In genomic region chr10:36540611-36541010, GRCh38 we compare ENCODE assay signal across 27 cellular contexts.
"Had no signal": no experiment of that assay in that cellular context is flagged by ENCODE, and none has a peak within 500 bp of the region (broad histone marks: within the 10 kb centered on the region; RNA-seq: fewer than 3 reads in every experiment).

No MANE protein-coding gene starts in this region.

- H3K27me3 ChIP-seq: stomach, suprapubic skin, thyroid gland, tibial artery, tibial nerve, transverse colon, upper lobe of left lung, upper lobe of right lung, uterus, vagina had no signal

- H3K4me1 ChIP-seq: suprapubic skin, thyroid gland, tibial artery, tibial nerve, transverse colon, upper lobe of left lung, uterus, vagina had no signal

- DNase-seq: stimulated activated CD4-positive, alpha-beta T cell treated with anti-CD3 and anti-CD28 coated beads, Interleukin-2, amount 100 ng/mL, for 48 hours; stimulated activated CD4-positive, alpha-beta T cell treated with anti-CD3 and anti-CD28 coated beads, Interleukin-4, amount 100 ng/mL, for 1 hour; stimulated activated CD4-positive, alpha-beta T cell treated with anti-CD3 and anti-CD28 coated beads, Interleukin-4, amount 100 ng/mL, for 24 hours; stimulated activated CD4-positive, alpha-beta T cell treated with anti-CD3 and anti-CD28 coated beads, Interleukin-4, amount 100 ng/mL, for 4 hours; stimulated activated CD8-positive, alpha-beta memory T cell treated with anti-CD3 and anti-CD28 coated beads, Interleukin-4, amount 100 ng/mL, for 48 hours; stimulated activated naive B cell treated with anti-CD40 and anti-IgM and Interleukin-4, amounts not matched to agents 10 μg/mL and 1 μg/mL and 100 μg/mL, for 72 hours; stimulated activated naive CD4-positive, alpha-beta T cell; stimulated activated naive CD4-positive, alpha-beta T cell treated with Interleukin-2 at 50 U/mL for 16 hours; stimulated activated naive CD8-positive, alpha-beta T cell treated with anti-CD3 and anti-CD28 coated beads, Interleukin-15, amount 100 ng/mL, for 72 hours; stimulated activated naive CD8-positive, alpha-beta T cell treated with anti-CD3 and anti-CD28 coated beads, Interleukin-15, Interleukin-2, amounts not matched to agents 100 U/mL and 50 U/mL, for 24 hours; stomach; substantia nigra; thyroid gland; tibial artery; transverse colon; trophoblast cell; upper lobe of left lung; upper lobe of right lung; uterus had no signal

- H3K36me3 ChIP-seq: stomach, suprapubic skin, thoracic aorta, thyroid gland, tibial artery, tibial nerve, transverse colon, upper lobe of left lung, upper lobe of right lung, uterus, vagina had no signal

- H3K27me3 Mint-ChIP-seq: stimulated activated naive B cell treated with anti-CD40 and anti-IgM and Interleukin-4, amounts not matched to agents 10 μg/mL and 1 μg/mL and 100 μg/mL, for 72 hours; stimulated activated naive CD8-positive, alpha-beta T cell treated with anti-CD3 and anti-CD28 coated beads, Interleukin-15, amount 100 ng/mL, for 72 hours; stimulated activated naive CD8-positive, alpha-beta T cell treated with anti-CD3 and anti-CD28 coated beads, Interleukin-15, Interleukin-2, amounts not matched to agents 100 ng/mL and 50 ng/mL, for 24 hours; type B pancreatic cell had no signal

- H3K9me3 ChIP-seq: stomach, suprapubic skin, thoracic aorta, thyroid gland, tibial artery, tibial nerve, transverse colon, upper lobe of left lung, upper lobe of right lung, uterus, vagina had no signal

- H3K4me3 Mint-ChIP-seq: stimulated activated effector memory CD8-positive, alpha-beta T cell treated with anti-CD3 and anti-CD28 coated beads, Interleukin-12 subunit alpha, Interleukin-12 subunit beta, amount 100 ng/mL, for 72 hours; stimulated activated memory B cell treated with anti-CD40 and anti-IgM and Interleukin-4, amounts not matched to agents 10 μg/mL and 1 μg/mL and 100 μg/mL, for 72 hours; stimulated activated naive B cell treated with anti-CD40 and anti-IgM and Interleukin-4, amounts not matched to agents 10 μg/mL and 1 μg/mL and 100 μg/mL, for 72 hours; stimulated activated naive CD8-positive, alpha-beta T cell treated with anti-CD3 and anti-CD28 coated beads, Interleukin-15, amount 100 ng/mL, for 72 hours; stimulated activated naive CD8-positive, alpha-beta T cell treated with anti-CD3 and anti-CD28 coated beads, Interleukin-15, Interleukin-2, amounts not matched to agents 100 ng/mL and 50 ng/mL, for 24 hours; type B pancreatic cell had no signal

- H3K4me1 Mint-ChIP-seq: stimulated activated effector memory CD8-positive, alpha-beta T cell treated with anti-CD3 and anti-CD28 coated beads, Interleukin-12 subunit alpha, Interleukin-12 subunit beta, amount 100 ng/mL, for 72 hours; stimulated activated naive CD8-positive, alpha-beta T cell treated with anti-CD3 and anti-CD28 coated beads, Interleukin-15, amount 100 ng/mL, for 72 hours had no signal

- ATAC-seq: stimulated activated effector memory CD8-positive, alpha-beta T cell treated with anti-CD3 and anti-CD28 coated beads, Interleukin-12 subunit alpha, Interleukin-12 subunit beta, amount 100 ng/mL, for 72 hours; stimulated activated memory B cell treated with anti-CD40 and anti-IgM and Interleukin-4, amounts not matched to agents 10 μg/mL and 1 μg/mL and 100 μg/mL, for 72 hours; stimulated activated naive B cell treated with anti-CD40 and anti-IgM and Interleukin-4, amounts not matched to agents 10 μg/mL and 1 μg/mL and 100 μg/mL, for 72 hours; stimulated activated naive CD8-positive, alpha-beta T cell treated with anti-CD3 and anti-CD28 coated beads, Interleukin-15, amount 100 ng/mL, for 72 hours; stimulated activated naive CD8-positive, alpha-beta T cell treated with anti-CD3 and anti-CD28 coated beads, Interleukin-15, Interleukin-2, amounts not matched to agents 100 U/mL and 50 U/mL, for 24 hours; upper lobe of right lung had no signal

- H3K27ac Mint-ChIP-seq: stimulated activated effector memory CD8-positive, alpha-beta T cell treated with anti-CD3 and anti-CD28 coated beads, Interleukin-12 subunit alpha, Interleukin-12 subunit beta, amount 100 ng/mL, for 72 hours; stimulated activated memory B cell treated with anti-CD40 and anti-IgM and Interleukin-4, amounts not matched to agents 10 μg/mL and 1 μg/mL and 100 μg/mL, for 72 hours; stimulated activated naive B cell treated with anti-CD40 and anti-IgM and Interleukin-4, amounts not matched to agents 10 μg/mL and 1 μg/mL and 100 μg/mL, for 72 hours; stimulated activated naive CD8-positive, alpha-beta T cell treated with anti-CD3 and anti-CD28 coated beads, Interleukin-15, amount 100 ng/mL, for 72 hours; stimulated activated naive CD8-positive, alpha-beta T cell treated with anti-CD3 and anti-CD28 coated beads, Interleukin-15, Interleukin-2, amounts not matched to agents 100 ng/mL and 50 ng/mL, for 24 hours; type B pancreatic cell had no signal

- H3K4me3 ChIP-seq: stomach, suprapubic skin, thoracic aorta, thyroid gland, tibial artery, tibial nerve, transverse colon, upper lobe of left lung, upper lobe of right lung, uterus, vagina had no signal

- H3K27ac ChIP-seq: stomach, suprapubic skin, thoracic aorta, thyroid gland, tibial artery, tibial nerve, transverse colon, upper lobe of left lung, upper lobe of right lung, uterus, vagina had no signal

- H3K36me3 Mint-ChIP-seq: stimulated activated effector memory CD8-positive, alpha-beta T cell treated with anti-CD3 and anti-CD28 coated beads, Interleukin-12 subunit alpha, Interleukin-12 subunit beta, amount 100 ng/mL, for 72 hours; stimulated activated memory B cell treated with anti-CD40 and anti-IgM and Interleukin-4, amounts not matched to agents 10 μg/mL and 1 μg/mL and 100 μg/mL, for 72 hours; stimulated activated naive B cell treated with anti-CD40 and anti-IgM and Interleukin-4, amounts not matched to agents 10 μg/mL and 1 μg/mL and 100 μg/mL, for 72 hours; type B pancreatic cell had no signal

- H3K9me3 Mint-ChIP-seq: stimulated activated naive CD8-positive, alpha-beta T cell treated with anti-CD3 and anti-CD28 coated beads, Interleukin-15, Interleukin-2, amounts not matched to agents 100 ng/mL and 50 ng/mL, for 24 hours; type B pancreatic cell had no signal
